In the genomic region with DNA sequence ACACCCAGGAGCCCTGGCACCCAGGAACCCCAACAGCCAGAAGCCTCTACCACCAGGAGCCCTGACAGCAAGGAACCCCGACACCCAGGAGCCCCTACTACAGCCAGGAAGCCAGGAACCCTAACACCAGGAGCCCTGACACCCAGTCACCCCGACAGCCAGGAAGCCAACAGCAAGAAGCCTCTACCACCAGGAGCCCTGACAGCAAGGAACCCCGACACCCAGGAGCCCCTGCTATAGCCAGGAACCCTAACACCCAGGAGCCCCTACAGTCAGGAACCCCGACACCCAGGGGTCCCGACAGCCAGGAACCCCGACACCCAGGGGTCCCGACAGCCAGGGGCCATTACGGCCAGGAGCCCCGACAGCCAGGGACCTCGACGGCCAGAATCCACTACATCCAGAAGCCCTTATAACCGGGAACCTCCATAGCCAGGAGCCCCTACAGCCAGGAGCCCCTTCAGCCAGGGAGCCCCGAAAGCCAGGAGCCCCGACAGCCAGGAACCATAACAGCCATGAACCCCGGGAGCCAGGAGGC, we compare ENCODE assay signal across 8 cellular contexts. TPM values are rescaled to one million over a fixed set of nuclear protein-coding genes. Genes with fewer than 3 reads are reported as not detected.
DNase-seq lines count a peak whose midpoint lies in the region; ATAC-seq and TF ChIP-seq lines count a peak whose summit lies in the region.

No MANE protein-coding gene starts in this region.

- peak overlapping the region; percentile 82 for H3K9ac ChIP-seq in muscle layer of colon (ENCODE audit: low read length)

- H3K4me1 ChIP-seq in muscle layer of colon (ENCODE audit: insufficient read depth, low read length), result peaks cover 23% of the 10 kb centered on the region

- DNase-seq in cardiac fibroblast (ENCODE audit: low read depth in 2 of 2) (no peak), NCI-H146 treated with DMSO at 0.1 percent for 48 hours (lab: John Stamatoyannopoulos, UW; ENCODE audit: unreplicated experiment) (no peak), NCI-H1436 treated with DMSO at 0.1 percent for 48 hours (lab: John Stamatoyannopoulos, UW) (no peak), dermis blood vessel endothelial cell (no peak), glomerular visceral epithelial cell (ENCODE audit: extremely low spot score) (no peak)

- ATAC-seq in GM19023 (IDR thresholded peaks at IDR 0.05; ENCODE audit: unreplicated experiment) (peak; percentile 22), HG03520 (IDR thresholded peaks at IDR 0.05; ENCODE audit: unreplicated experiment) (peak; percentile 5)

- TF ChIP-seq CTCF in cardiac fibroblast (IDR thresholded peaks at IDR 0.05; ENCODE audit: low read depth, low read length), result no peak

- peak overlapping the region; percentile 75 for H3K27ac ChIP-seq in muscle layer of colon (ENCODE audit: low read depth, low read length)

- no peaks in the 10 kb centered on the region for H3K9me3 ChIP-seq in muscle layer of colon (ENCODE audit: low read length)

- H3K4me3 ChIP-seq in cardiac fibroblast (replicated peaks in 1 of 2; ENCODE audit: low read depth in 2 of 2, low read length in 2 of 2) (peak overlapping the region; percentile 73 to 84), muscle layer of colon (ENCODE audit: low read depth in 1 of 2, low read length in 2 of 2) (peak overlapping the region; percentile 59 to 92)

- no peaks in the 10 kb centered on the region for H3K36me3 ChIP-seq in muscle layer of colon (ENCODE audit: insufficient read depth, low read length)

- H3K27me3 ChIP-seq in muscle layer of colon (ENCODE audit: control insufficient read depth in 1 of 2, insufficient read depth in 2 of 2, low read length in 2 of 2), result no peaks in the 10 kb centered on the region

RNA-seq across cellular contexts. Expression of gene GLRX3, which starts 0.4 kb away (rescaled TPM):
- total RNA-seq in dermis blood vessel endothelial cell, result 98.4 and 120 TPM in 2 replicates

RNA-seq across cellular contexts. Expression of gene C10orf143, which starts 25.1 kb away (rescaled TPM):
- total RNA-seq in dermis blood vessel endothelial cell, result 0.14 and 1.0 TPM in 2 replicates
